20 cellular contexts compared by ENCODE assay signal in genomic region chr13:54657588-54657987, GRCh38.
DNase-seq lines count a peak whose midpoint lies in the region; ATAC-seq and TF ChIP-seq lines count a peak whose summit lies in the region.
"Had no signal": no experiment of that assay in that cellular context is flagged by ENCODE, and none has a peak within 500 bp of the region (broad histone marks: within the 10 kb centered on the region; RNA-seq: fewer than 3 reads in every experiment).

No MANE protein-coding gene starts in this region.

- CTCF ChIA-PET in RWPE1 (lab: Yijun Ruan, JAX) = no interaction called here

- no peaks in the 10 kb centered on the region for H3F3A ChIP-seq in GM23338 (replicated peaks; ENCODE audit: low read depth)

- H3K27ac ChIP-seq in RWPE1 (no peak overlapping the region), GM23338 (ENCODE audit: low read depth) (no peak overlapping the region)
- H3K27ac ChIP-seq: A549; BLaER1 treated with 17β-estradiol and CSF1 and Interleukin-3, amounts not matched to agents 10 nM and 100 nM; C4-2B had no signal

- H3K79me2 ChIP-seq in GM23338 (replicated peaks; ENCODE audit: insufficient read depth) = no peaks in the 10 kb centered on the region

- H2AFZ ChIP-seq in GM23338 = no peak overlapping the region

- peak; percentile 45 for ATAC-seq in GM18868 (IDR thresholded peaks at IDR 0.05; ENCODE audit: unreplicated experiment)
- ATAC-seq in GM23338 = no peak
- ATAC-seq in activated naive CD8-positive, alpha-beta T cell treated with anti-CD3 and anti-CD28 coated beads, Interleukin-2, amount 50 U/mL, for 24 hours = no peak
- ATAC-seq: A549; CD8-positive, alpha-beta T cell; GM12878 had no signal

- H3K9me3 Mint-ChIP-seq in GM23338 = no peaks in the 10 kb centered on the region
- peaks cover 15% of the 10 kb centered on the region for H3K9me3 Mint-ChIP-seq in activated naive CD8-positive, alpha-beta T cell treated with anti-CD3 and anti-CD28 coated beads, Interleukin-2, amount 50 U/mL, for 24 hours

- no peaks in the 10 kb centered on the region for H3K36me3 ChIP-seq in GM23338 (ENCODE audit: insufficient read depth)
- H3K36me3 ChIP-seq: BLaER1 treated with 17β-estradiol and CSF1 and Interleukin-3, amounts not matched to agents 10 nM and 100 nM had no signal

- H3K27ac Mint-ChIP-seq in GM23338 = no peak overlapping the region
- no peak overlapping the region for H3K27ac Mint-ChIP-seq in activated naive CD8-positive, alpha-beta T cell treated with anti-CD3 and anti-CD28 coated beads, Interleukin-2, amount 50 U/mL, for 24 hours
- H3K27ac Mint-ChIP-seq: B cell; CD4-positive, alpha-beta T cell; CD8-positive, alpha-beta T cell had no signal

- POLR2A ChIA-PET in RWPE1 (lab: Yijun Ruan, JAX; ENCODE audit: low non-redundant PET) = no interaction called here

- H3K27me3 Mint-ChIP-seq in GM23338 (ENCODE audit: insufficient read depth, low read depth, poor library complexity) = no peaks in the 10 kb centered on the region
- no peaks in the 10 kb centered on the region for H3K27me3 Mint-ChIP-seq in activated naive CD8-positive, alpha-beta T cell treated with anti-CD3 and anti-CD28 coated beads, Interleukin-2, amount 50 U/mL, for 24 hours
- H3K27me3 Mint-ChIP-seq: B cell; CD4-positive, alpha-beta T cell had no signal

- DNase-seq in HPDE6-E6E7 (ENCODE audit: extremely low spot score) (peak; percentile 0), RWPE1 (ENCODE audit: low spot score) (peak; percentile 2), GM23338 (ENCODE audit: low spot score) (no peak), DMS53 treated with DMSO at 0.1 percent for 48 hours (lab: John Stamatoyannopoulos, UW; ENCODE audit: unreplicated experiment) (no peak)
- DNase-seq in activated naive CD8-positive, alpha-beta T cell treated with anti-CD3 and anti-CD28 coated beads, Interleukin-2, amount 50 U/mL, for 24 hours = no peak
- DNase-seq: AML-193; Caco-2; Calu3; CD4-positive, alpha-beta T cell; CD8-positive, alpha-beta T cell; DMS79; DND-41; EL; GDM1 had no signal

- no peaks in the 10 kb centered on the region for H3K9me2 ChIP-seq in GM23338 (ENCODE audit: insufficient read depth)

- no peak overlapping the region for H3K4me3 Mint-ChIP-seq in GM23338
- H3K4me3 Mint-ChIP-seq in activated naive CD8-positive, alpha-beta T cell treated with anti-CD3 and anti-CD28 coated beads, Interleukin-2, amount 50 U/mL, for 24 hours = no peak overlapping the region
- H3K4me3 Mint-ChIP-seq: B cell; CD4-positive, alpha-beta T cell; CD8-positive, alpha-beta T cell had no signal

- no peak for TF ChIP-seq CTCF in RWPE1 (conservative IDR thresholded peaks at IDR 0.05; ENCODE audit: low read depth)
- TF ChIP-seq CTCF in GM23338 (conservative IDR thresholded peaks at IDR 0.05; ENCODE audit: low read depth in 2 of 2) = no peak

- no peaks in the 10 kb centered on the region for H3K27me3 ChIP-seq in GM23338 (ENCODE audit: insufficient read depth)
- H3K27me3 ChIP-seq: BLaER1 treated with 17β-estradiol and CSF1 and Interleukin-3, amounts not matched to agents 10 nM and 100 nM had no signal

- no peaks in the 10 kb centered on the region for H3K4me1 Mint-ChIP-seq in GM23338
- H3K4me1 Mint-ChIP-seq in activated naive CD8-positive, alpha-beta T cell treated with anti-CD3 and anti-CD28 coated beads, Interleukin-2, amount 50 U/mL, for 24 hours = no peaks in the 10 kb centered on the region
- H3K4me1 Mint-ChIP-seq: B cell had no signal

- no peak overlapping the region for H3K4me3 ChIP-seq in GM23338
- H3K4me3 ChIP-seq: A549; BLaER1 treated with 17β-estradiol and CSF1 and Interleukin-3, amounts not matched to agents 10 nM and 100 nM; GM12878 had no signal

- H3K4me2 ChIP-seq in GM23338 = no peak overlapping the region
- H3K4me2 ChIP-seq: A549; BLaER1 treated with 17β-estradiol and CSF1 and Interleukin-3, amounts not matched to agents 10 nM and 100 nM had no signal

- no peaks in the 10 kb centered on the region for H3K36me3 Mint-ChIP-seq in GM23338 (ENCODE audit: low read depth)
- H3K36me3 Mint-ChIP-seq in activated naive CD8-positive, alpha-beta T cell treated with anti-CD3 and anti-CD28 coated beads, Interleukin-2, amount 50 U/mL, for 24 hours (ENCODE audit: low read depth) = peaks cover 1% of the 10 kb centered on the region
- H3K36me3 Mint-ChIP-seq: CD8-positive, alpha-beta T cell had no signal

- no peaks in the 10 kb centered on the region for H3K4me1 ChIP-seq in GM23338 (ENCODE audit: insufficient read depth)
- H3K4me1 ChIP-seq: A549; BLaER1 treated with 17β-estradiol and CSF1 and Interleukin-3, amounts not matched to agents 10 nM and 100 nM had no signal

- H4K20me1 ChIP-seq in GM23338 (replicated peaks; ENCODE audit: insufficient read depth) = no peaks in the 10 kb centered on the region
- H4K20me1 ChIP-seq: BLaER1 treated with 17β-estradiol and CSF1 and Interleukin-3, amounts not matched to agents 10 nM and 100 nM had no signal

TF ChIP-seq in GM23338, 12 proteins besides CTCF, POLR2A, EP300 and RAD21 (continues in another document):
- TF ChIP-seq CREB1 (CRISPR knock-in tag; IDR thresholded peaks at IDR 0.05; ENCODE audit: low read depth) (no peak), ETS1 (IDR thresholded peaks at IDR 0.05) (no peak), EZH2phosphoT487 (IDR thresholded peaks at IDR 0.05; ENCODE audit: unreplicated experiment) (no peak), STAT1 (IDR thresholded peaks at IDR 0.05; ENCODE audit: unreplicated experiment) (no peak), ZNF114 (CRISPR knock-in tag; IDR thresholded peaks at IDR 0.05) (no peak), EZH2 (IDR thresholded peaks at IDR 0.05; ENCODE audit: low read depth, unreplicated experiment) (no peak), ZNF462 (CRISPR knock-in tag; IDR thresholded peaks at IDR 0.05) (no peak), JUNB (IDR thresholded peaks at IDR 0.05; ENCODE audit: unreplicated experiment) (no peak)

Comparison
In these comparisons a context has a peak if more than half of its experiments do, and no peak if none do; other contexts are left out.
1. DNase-seq: peak in HPDE6-E6E7 (single experiment) and RWPE1 (single experiment); none in GM23338 (single experiment), DMS53 treated with DMSO at 0.1 percent for 48 hours (single experiment) and activated naive CD8-positive, alpha-beta T cell treated with anti-CD3 and anti-CD28 coated beads, Interleukin-2, amount 50 U/mL, for 24 hours (single experiment).